Comparison of ENCODE assay signal across 3 cellular contexts in genomic region chr12:33026791-33027190, GRCh38.
A peak's percentile ranks its signal among the peaks of the same experiment; 100 is the strongest.
TF ChIP-seq lines count a peak whose summit lies in the region.

No MANE protein-coding gene starts in this region.

TF ChIP-seq in HepG2, 621 proteins besides CTCF, POLR2A, EP300 and RAD21:
- TF ChIP-seq ZNF670 (CRISPR knock-in tag; IDR thresholded peaks at IDR 0.05; ENCODE audit: borderline replicate concordance) (no peak), NFE2L2 (IDR thresholded peaks at IDR 0.05; ENCODE audit: low read length) (peak; percentile 74), MAFF (IDR thresholded peaks at IDR 0.05; ENCODE audit: low read depth, low read length) (peak; percentile 51; the same call in 1 of the 2 replicates), MAFK (conservative IDR thresholded peaks at IDR 0.05 in 1 of 2, IDR thresholded peaks at IDR 0.05 in 1 of 2; ENCODE audit: low read length in 2 of 2) (peak; percentile 62 to 76; a peak in 3 of 4 replicates)

TF ChIP-seq in IMR-90, 13 proteins besides CTCF, POLR2A, EP300 and RAD21:
- TF ChIP-seq USF2 (IDR thresholded peaks at IDR 0.05; ENCODE audit: low read depth, low read length) (no peak), FOS (IDR thresholded peaks at IDR 0.05; ENCODE audit: low read depth, low read length) (no peak), MAZ (IDR thresholded peaks at IDR 0.05; ENCODE audit: borderline replicate concordance, low read depth, low read length) (no peak), MXI1 (IDR thresholded peaks at IDR 0.05; ENCODE audit: borderline replicate concordance, low read depth, low read length) (no peak), CEBPB (IDR thresholded peaks at IDR 0.05; ENCODE audit: low read depth, low read length) (no peak), RCOR1 (IDR thresholded peaks at IDR 0.05; ENCODE audit: insufficient replicate concordance, low read length) (no peak), NFE2L2 (IDR thresholded peaks at IDR 0.05; ENCODE audit: low read depth, low read length) (peak; percentile 73), ELK1 (IDR thresholded peaks at IDR 0.05; ENCODE audit: borderline replicate concordance, low read depth, low read length) (no peak), CHD1 (IDR thresholded peaks at IDR 0.05; ENCODE audit: low read depth, low read length) (no peak), MAFK (IDR thresholded peaks at IDR 0.05; ENCODE audit: low read depth, low read length) (0 out of 2 replicates have a peak, but pooled peaks have one; percentile 20), RFX5 (IDR thresholded peaks at IDR 0.05; ENCODE audit: low read depth, low read length) (no peak), BHLHE40 (IDR thresholded peaks at IDR 0.05; ENCODE audit: low read depth, low read length) (no peak), SMC3 (IDR thresholded peaks at IDR 0.05; ENCODE audit: low read depth, low read length) (no peak)

TF ChIP-seq in K562, 482 proteins besides CTCF, POLR2A, EP300 and RAD21:
- 0 out of 2 replicates have a peak, but pooled peaks have one; percentile 29 for TF ChIP-seq ZNF316 (IDR thresholded peaks at IDR 0.05)
- no peak for TF ChIP-seq CGGBP1 (CRISPR knock-in tag; IDR thresholded peaks at IDR 0.05)
- peak; percentile 14; the same call in 1 of the 2 replicates for TF ChIP-seq NFE2 (IDR thresholded peaks at IDR 0.05; ENCODE audit: low read depth)
- TF ChIP-seq E2F8 (IDR thresholded peaks at IDR 0.05; ENCODE audit: low read depth, partially characterized antibody), result no peak
- TF ChIP-seq RCOR1 (IDR thresholded peaks at IDR 0.05; ENCODE audit: borderline replicate concordance in 1 of 2, low read depth in 2 of 2, low read length in 2 of 2), result no peak
- TF ChIP-seq C11orf30 (IDR thresholded peaks at IDR 0.05; ENCODE audit: low read depth), result peak; percentile 40; the same call in 1 of the 2 replicates
- TF ChIP-seq MAFG (tag; conservative IDR thresholded peaks at IDR 0.05), result peak; percentile 50
- TF ChIP-seq MBD1 (CRISPR knock-in tag; IDR thresholded peaks at IDR 0.05), result no peak
